Comparison of ENCODE assay signal across 8 cellular contexts in genomic region chr2:195559431-195559914, GRCh38.
DNase-seq lines count a peak whose midpoint lies in the region; ATAC-seq and TF ChIP-seq lines count a peak whose summit lies in the region.

No MANE protein-coding gene starts in this region.

- peaks cover 7% of the 10 kb centered on the region for H3K36me3 Mint-ChIP-seq in activated naive CD4-positive, alpha-beta T cell treated with anti-CD3 and anti-CD28 coated beads, Interleukin-2, amount 50 U/mL, for 24 hours

- peaks cover 4% of the 10 kb centered on the region for H3K9me3 Mint-ChIP-seq in activated naive CD4-positive, alpha-beta T cell treated with anti-CD3 and anti-CD28 coated beads, Interleukin-2, amount 50 U/mL, for 24 hours

- DNase-seq in A172 (ENCODE audit: low spot score): peak; percentile 76
- peak; percentile 50 to 72 for DNase-seq in SJCRH30
- peak in 1 of 3 donors; percentile 60 for DNase-seq in mucosa of descending colon
- DNase-seq in foreskin melanocyte: no peak
- DNase-seq in COR-L47 (lab: John Stamatoyannopoulos, UW): no peak

- peaks cover 69% of the 10 kb centered on the region for H3K4me1 Mint-ChIP-seq in activated naive CD4-positive, alpha-beta T cell treated with anti-CD3 and anti-CD28 coated beads, Interleukin-2, amount 50 U/mL, for 24 hours

- no peak for TF ChIP-seq CTCF in mucosa of descending colon (IDR thresholded peaks at IDR 0.05)

- H3K4me3 Mint-ChIP-seq in activated naive CD4-positive, alpha-beta T cell treated with anti-CD3 and anti-CD28 coated beads, Interleukin-2, amount 50 U/mL, for 24 hours: peak overlapping the region; percentile 69

- H3K9me3 ChIP-seq in SJCRH30 (replicated peaks): no peaks in the 10 kb centered on the region
- no peaks in the 10 kb centered on the region for H3K9me3 ChIP-seq in mucosa of descending colon

- H3K4me1 ChIP-seq in SJCRH30: peaks cover 7% of the 10 kb centered on the region
- H3K4me1 ChIP-seq in mucosa of descending colon (ENCODE audit: low read depth): no peaks in the 10 kb centered on the region

- no peaks in the 10 kb centered on the region for H3K27me3 ChIP-seq in SJCRH30

- no peak overlapping the region for H3K27ac ChIP-seq in SJCRH30

- peak; percentile 91 for ATAC-seq in GM18907 (IDR thresholded peaks at IDR 0.05; ENCODE audit: unreplicated experiment)
- ATAC-seq in HG03097 (IDR thresholded peaks at IDR 0.05; ENCODE audit: low FRiP score, unreplicated experiment): peak; percentile 87
- peak; percentile 85 for ATAC-seq in mucosa of descending colon

- intact Hi-C loops in mucosa of descending colon (cut with DNase I, micrococcal nuclease): no loop called here

- H3K27me3 Mint-ChIP-seq in activated naive CD4-positive, alpha-beta T cell treated with anti-CD3 and anti-CD28 coated beads, Interleukin-2, amount 50 U/mL, for 24 hours: no peaks in the 10 kb centered on the region

- H3K27ac Mint-ChIP-seq in activated naive CD4-positive, alpha-beta T cell treated with anti-CD3 and anti-CD28 coated beads, Interleukin-2, amount 50 U/mL, for 24 hours: peak overlapping the region; percentile 90

- H3K36me3 ChIP-seq in SJCRH30: no peaks in the 10 kb centered on the region
- H3K36me3 ChIP-seq in mucosa of descending colon (ENCODE audit: low read depth): no peaks in the 10 kb centered on the region

- H3K4me3 ChIP-seq in SJCRH30 (no peak overlapping the region), mucosa of descending colon (no peak overlapping the region)

Comparison
In these comparisons a context has a peak if more than half of its experiments do, and no peak if none do; other contexts are left out.
1. DNase-seq: peak in A172 (single experiment) and SJCRH30 (2 of 2); none in foreskin melanocyte (single experiment) and COR-L47 (single experiment).
2. Peak in every context shown above with its lines, with median percentiles within 50 percentile points of each other: ATAC-seq.